In genomic region chr15:71332605-71333004, GRCh38 we compare ENCODE assay signal across 28 cellular contexts.
DNase-seq lines count a peak whose midpoint lies in the region; ATAC-seq and TF ChIP-seq lines count a peak whose summit lies in the region.
"Had no signal": no experiment of that assay in that cellular context is flagged by ENCODE, and none has a peak within 500 bp of the region (broad histone marks: within the 10 kb centered on the region; RNA-seq: fewer than 3 reads in every experiment).

No MANE protein-coding gene starts in this region.

- H3K27me3 Mint-ChIP-seq in activated CD8-positive, alpha-beta T cell treated with anti-CD3 and anti-CD28 coated beads, Interleukin-2, amount 10 ng/mL, durations not matched to agents 7 days and 5 days (ENCODE audit: low read depth) = peaks cover 2% of the 10 kb centered on the region
- H3K27me3 Mint-ChIP-seq: stimulated activated naive CD8-positive, alpha-beta T cell treated with anti-CD3 and anti-CD28 coated beads, Interleukin-15, amount 100 ng/mL, for 72 hours had no signal

- ATAC-seq in heart left ventricle = peak in 2 of 4 donors; percentile 11 to 65
- ATAC-seq in activated CD8-positive, alpha-beta T cell treated with anti-CD3 and anti-CD28 coated beads, Interleukin-2, amount 10 ng/mL, durations not matched to agents 7 days and 5 days = no peak
- ATAC-seq: naive thymus-derived CD8-positive, alpha-beta T cell; stimulated activated naive CD8-positive, alpha-beta T cell treated with anti-CD3 and anti-CD28 coated beads, Interleukin-15, amount 100 ng/mL, for 72 hours; WTC11 had no signal

- in situ Hi-C loops in astrocyte of the spinal cord (cut with HindIII; ENCODE audit: low sequenced_read_pairs) = no loop called here

- TF ChIP-seq POLR2A in heart left ventricle (IDR thresholded peaks at IDR 0.05) = no peak
- TF ChIP-seq POLR2A in uterus (IDR thresholded peaks at IDR 0.05) = no peak

- H3K4me3 ChIP-seq in astrocyte of the spinal cord (ENCODE audit: low read depth, low read length) (no peak overlapping the region), heart left ventricle (no peak overlapping the region), uterus (no peak overlapping the region)
- H3K4me3 ChIP-seq: skin epidermis, tibial nerve had no signal

- intact Hi-C loops in heart left ventricle (cut with DNase I) = loop anchor here in 3 of 10 donors (10.0 kb wide), 2 partner anchors 52 to 82 kb away; no protein-coding TSS in a partner anchor
- intact Hi-C loops in uterus (cut with DNase I; ENCODE audit: low total_unique reads) = no loop called here

- no peak overlapping the region for H3K4me3 Mint-ChIP-seq in activated CD8-positive, alpha-beta T cell treated with anti-CD3 and anti-CD28 coated beads, Interleukin-2, amount 10 ng/mL, durations not matched to agents 7 days and 5 days
- H3K4me3 Mint-ChIP-seq: activated CD4-positive, alpha-beta T cell treated with anti-CD3 and anti-CD28 coated beads, Interleukin-2, amount 10 ng/mL, durations not matched to agents 7 days and 5 days; naive thymus-derived CD8-positive, alpha-beta T cell; stimulated activated naive CD8-positive, alpha-beta T cell treated with anti-CD3 and anti-CD28 coated beads, Interleukin-15, amount 100 ng/mL, for 72 hours; WTC11 had no signal

- H3K36me3 Mint-ChIP-seq in activated CD8-positive, alpha-beta T cell treated with anti-CD3 and anti-CD28 coated beads, Interleukin-2, amount 10 ng/mL, durations not matched to agents 7 days and 5 days (ENCODE audit: low read depth) = no peaks in the 10 kb centered on the region
- H3K36me3 Mint-ChIP-seq: naive thymus-derived CD8-positive, alpha-beta T cell; WTC11 had no signal

- H3K9me3 ChIP-seq in heart left ventricle = no peaks in the 10 kb centered on the region
- no peaks in the 10 kb centered on the region for H3K9me3 ChIP-seq in uterus
- H3K9me3 ChIP-seq: Caco-2, tibial nerve had no signal

- CTCF ChIA-PET in activated CD8-positive, alpha-beta T cell treated with anti-CD3 and anti-CD28 coated beads, Interleukin-2, amount 10 ng/mL, durations not matched to agents 7 days and 5 days (lab: Charles Lee) = no interaction called here

- H3K27ac Mint-ChIP-seq in activated CD8-positive, alpha-beta T cell treated with anti-CD3 and anti-CD28 coated beads, Interleukin-2, amount 10 ng/mL, durations not matched to agents 7 days and 5 days = no peak overlapping the region
- H3K27ac Mint-ChIP-seq: activated CD4-positive, alpha-beta T cell treated with anti-CD3 and anti-CD28 coated beads, Interleukin-2, amount 10 ng/mL, durations not matched to agents 7 days and 5 days; naive thymus-derived CD8-positive, alpha-beta T cell; stimulated activated naive CD8-positive, alpha-beta T cell treated with anti-CD3 and anti-CD28 coated beads, Interleukin-15, amount 100 ng/mL, for 72 hours; WTC11 had no signal

- H3K27ac ChIP-seq in heart left ventricle = peak overlapping the region in 10 of 12 donors; percentile 41 to 94 (median 78)
- H3K27ac ChIP-seq in uterus = peak overlapping the region; percentile 91 to 92
- H3K27ac ChIP-seq: C4-2B, skin epidermis, tibial nerve had no signal

- H3K36me3 ChIP-seq in heart left ventricle (peaks cover 0 to 9% (median 0%) of the 10 kb centered on the region in 9 donors), uterus (no peaks in the 10 kb centered on the region)
- H3K36me3 ChIP-seq: tibial nerve had no signal

- POLR2A ChIA-PET in activated CD8-positive, alpha-beta T cell treated with anti-CD3 and anti-CD28 coated beads, Interleukin-2, amount 10 ng/mL, durations not matched to agents 7 days and 5 days (lab: Charles Lee) = no interaction called here

- no peaks in the 10 kb centered on the region for H3K9me3 Mint-ChIP-seq in activated CD8-positive, alpha-beta T cell treated with anti-CD3 and anti-CD28 coated beads, Interleukin-2, amount 10 ng/mL, durations not matched to agents 7 days and 5 days (ENCODE audit: insufficient read depth)
- H3K9me3 Mint-ChIP-seq: activated CD4-positive, alpha-beta T cell treated with anti-CD3 and anti-CD28 coated beads, Interleukin-2, amount 10 ng/mL, durations not matched to agents 7 days and 5 days; naive thymus-derived CD8-positive, alpha-beta T cell; stimulated activated naive CD8-positive, alpha-beta T cell treated with anti-CD3 and anti-CD28 coated beads, Interleukin-15, amount 100 ng/mL, for 72 hours; WTC11 had no signal

- H3K4me1 ChIP-seq in heart left ventricle (peaks cover 0 to 64% (median 28%) of the 10 kb centered on the region in 12 donors), uterus (peaks cover 4 to 15% of the 10 kb centered on the region in 2 donors)

- TF ChIP-seq CTCF in astrocyte of the spinal cord (IDR thresholded peaks at IDR 0.05; ENCODE audit: low read depth, low read length) (no peak), heart left ventricle (IDR thresholded peaks at IDR 0.05) (no peak), uterus (IDR thresholded peaks at IDR 0.05) (no peak)

- peak; percentile 20 for DNase-seq in H4 (ENCODE audit: low spot score)
- peak; percentile 33 for DNase-seq in astrocyte of the spinal cord (ENCODE audit: low read depth, low spot score)
- DNase-seq in heart left ventricle = no peak
- DNase-seq in uterus = no peak
- no peak for DNase-seq in mesenteric fat pad (ENCODE audit: low spot score)
- DNase-seq in stimulated activated CD4-positive, alpha-beta T cell treated with anti-CD3 and anti-CD28 coated beads, Interleukin-4, amount 100 ng/mL, for 24 hours = no peak
- DNase-seq in activated CD8-positive, alpha-beta T cell treated with anti-CD3 and anti-CD28 coated beads, Interleukin-2, amount 10 ng/mL, durations not matched to agents 7 days and 5 days = no peak
- DNase-seq: activated CD4-positive, alpha-beta T cell treated with anti-CD3 and anti-CD28 coated beads, Interleukin-2, amount 10 ng/mL, durations not matched to agents 7 days and 5 days; activated naive CD4-positive, alpha-beta T cell treated with anti-CD3 and anti-CD28 coated beads, Interleukin-2, amount 50 U/mL, for 16 hours; amniotic stem cell; Caco-2; cortex of kidney; DND-41; islet precursor cell; naive thymus-derived CD8-positive, alpha-beta T cell; NCI-H1105; NCI-H2029; NCI-H226; NCI-H69; occipital lobe; SIG-M5; stimulated activated CD8-positive, alpha-beta memory T cell treated with anti-CD3 and anti-CD28 coated beads, Interleukin-4, amount 100 ng/mL, for 48 hours; stimulated activated naive CD8-positive, alpha-beta T cell treated with anti-CD3 and anti-CD28 coated beads, Interleukin-15, amount 100 ng/mL, for 72 hours; SW 1271 had no signal

- no peaks in the 10 kb centered on the region for H3K4me1 Mint-ChIP-seq in activated CD8-positive, alpha-beta T cell treated with anti-CD3 and anti-CD28 coated beads, Interleukin-2, amount 10 ng/mL, durations not matched to agents 7 days and 5 days (ENCODE audit: low read depth)
- H3K4me1 Mint-ChIP-seq: stimulated activated naive CD8-positive, alpha-beta T cell treated with anti-CD3 and anti-CD28 coated beads, Interleukin-15, amount 100 ng/mL, for 72 hours had no signal

- WGBS in heart left ventricle, 4 donors = 48 to 65% (median 57%) methylated on average over 7 of the region's 7 CpGs

- H3K27me3 ChIP-seq in heart left ventricle = no peaks in the 10 kb centered on the region
- no peaks in the 10 kb centered on the region for H3K27me3 ChIP-seq in uterus
- H3K27me3 ChIP-seq: tibial nerve had no signal

Comparison
In these comparisons a context has a peak if more than half of its experiments do, and no peak if none do; other contexts are left out.
1. DNase-seq: peak in H4 (single experiment) and astrocyte of the spinal cord (single experiment); none in heart left ventricle (0 of 5), uterus (0 of 2), mesenteric fat pad (single experiment), stimulated activated CD4-positive, alpha-beta T cell treated with anti-CD3 and anti-CD28 coated beads, Interleukin-4, amount 100 ng/mL, for 24 hours (single experiment) and activated CD8-positive, alpha-beta T cell treated with anti-CD3 and anti-CD28 coated beads, Interleukin-2, amount 10 ng/mL, durations not matched to agents 7 days and 5 days (single experiment).